ENCODE assay signal across 8 cellular contexts in genomic region chr1:110209715-110210603, GRCh38. TPM values are rescaled to one million over a fixed set of nuclear protein-coding genes. Genes with fewer than 3 reads are reported as not detected.
A peak's percentile ranks its signal among the peaks of the same experiment; 100 is the strongest.
DNase-seq lines count a peak whose midpoint lies in the region; ATAC-seq and TF ChIP-seq lines count a peak whose summit lies in the region.

TSS of gene KCNC4 (plus strand) at chr1:110210314. CDS start at chr1:110211500, 1,186 bp downstream.

- H3K9me3 ChIP-seq in body of pancreas (no peaks in the 10 kb centered on the region), gastrocnemius medialis (no peaks in the 10 kb centered on the region)

- peak; percentile 82 for ATAC-seq in GM18505 (IDR thresholded peaks at IDR 0.05; ENCODE audit: unreplicated experiment)
- ATAC-seq in HG02885 (IDR thresholded peaks at IDR 0.05; ENCODE audit: poor library complexity, unreplicated experiment) = peak; percentile 80
- ATAC-seq in body of pancreas = peak; percentile 88
- ATAC-seq in gastrocnemius medialis = peak; percentile 65 to 67

- peak in 2 of 7 experiments; percentile 12 for TF ChIP-seq CTCF in body of pancreas (IDR thresholded peaks at IDR 0.05)
- TF ChIP-seq CTCF in gastrocnemius medialis (IDR thresholded peaks at IDR 0.05 in 4 of 5, conservative IDR thresholded peaks at IDR 0.05 in 1 of 5) = peak in 1 of 5 experiments; percentile 5

- TF ChIP-seq POLR2A in GM18505 (IDR thresholded peaks at IDR 0.05; ENCODE audit: borderline replicate concordance, extremely low read depth, insufficient read depth, insufficient read length) = no peak
- peak; percentile 31 to 60 (median 42) for TF ChIP-seq POLR2A in body of pancreas (IDR thresholded peaks at IDR 0.05)
- TF ChIP-seq POLR2A in gastrocnemius medialis (IDR thresholded peaks at IDR 0.05) = peak; percentile 36 to 54

- no peaks in the 10 kb centered on the region for H3K27me3 ChIP-seq in body of pancreas
- H3K27me3 ChIP-seq in gastrocnemius medialis = peaks cover 7 to 17% (median 14%) of the 10 kb centered on the region in 3 donors

- H3K36me3 ChIP-seq in body of pancreas (replicated peaks in 1 of 2; ENCODE audit: insufficient read depth in 1 of 2, low read depth in 2 of 2) (no peaks in the 10 kb centered on the region), gastrocnemius medialis (no peaks in the 10 kb centered on the region)

- in situ Hi-C loops in gastrocnemius medialis (cut with MboI; ENCODE audit: low sequenced_read_pairs in 4 of 4) = loop anchor here in 1 of 4 donors (10.0 kb wide), 1 partner anchor 285 kb away; no protein-coding TSS in a partner anchor

- peak within 1 kb of the TSS; percentile 34 to 65 for H3K4me3 ChIP-seq in body of pancreas
- H3K4me3 ChIP-seq in iPS-11a (ENCODE audit: low read depth, low read length) = peak within 1 kb of the TSS; percentile 36
- peak within 1 kb of the TSS; percentile 57 to 88 (median 68) for H3K4me3 ChIP-seq in gastrocnemius medialis

- DNase-seq in NCI-H2029 treated with DMSO at 0.1 percent for 48 hours (lab: John Stamatoyannopoulos, UW) (peak; percentile 40), UCSD-AML1 (lab: John Stamatoyannopoulos, UW; ENCODE audit: unreplicated experiment) (peak; percentile 89), body of pancreas (peak; percentile 91 to 94 (median 94)), gastrocnemius medialis (peak; percentile 70 to 73), cortex of kidney (lab: John Stamatoyannopoulos, UW) (no peak)

- intact Hi-C loops in body of pancreas (cut with DNase I) = loop anchor here (5.0 kb wide), 2 partner anchors 37 to 102 kb away; no protein-coding TSS in a partner anchor
- intact Hi-C loops in gastrocnemius medialis (cut with DNase I; ENCODE audit: low total_unique reads) = loop anchor here (5.0 kb wide), 1 partner anchor 197 kb away; the partner anchor contains the start of gene LAMTOR5

- H3K27ac ChIP-seq in body of pancreas (peak within 1 kb of the TSS; percentile 89 to 95 (median 92)), gastrocnemius medialis (peak within 1 kb of the TSS; percentile 75 to 85 (median 84))

- peaks cover 59% of the 10 kb centered on the region for H3K4me1 ChIP-seq in body of pancreas
- H3K4me1 ChIP-seq in gastrocnemius medialis = peaks cover 5 to 7% of the 10 kb centered on the region in 2 donors

- WGBS in body of pancreas, 2 donors = 2% methylated on average over 52 of the region's 103 CpGs; no CpG with 5 or more reads in 1 of the 2 donors

RNA-seq across cellular contexts. Expression of gene KCNC4, which starts in this region (rescaled TPM):
- 10 to 100 TPM in 1 of 2 donors, 1 to 10 TPM in 1; 8.6 to 12.7 TPM for total RNA-seq in body of pancreas
- 1 to 10 TPM; 3.1 to 9.1 (median 4.1) TPM for total RNA-seq in gastrocnemius medialis
